Comparison of ENCODE assay signal across 8 cellular contexts in genomic region chr7:50467817-50468610, GRCh38. TPM values are rescaled to one million over a fixed set of nuclear protein-coding genes. Genes with fewer than 3 reads are reported as not detected.
A peak's percentile ranks its signal among the peaks of the same experiment; 100 is the strongest.
DNase-seq lines count a peak whose midpoint lies in the region; ATAC-seq, FAIRE-seq and TF ChIP-seq lines count a peak whose summit lies in the region.

No MANE protein-coding gene starts in this region.

- H3K27ac Mint-ChIP-seq in activated B cell treated with CpG ODN at 0.5 μM for 24 hours, result no peak overlapping the region

- TF ChIP-seq CTCF in A549 (IDR thresholded peaks at IDR 0.05), result peak; percentile 88
- peak; percentile 43 for TF ChIP-seq CTCF in activated B cell treated with CpG ODN at 0.5 μM for 24 hours (IDR thresholded peaks at IDR 0.05)
- peak; percentile 96 for TF ChIP-seq CTCF in bronchial epithelial cell (IDR thresholded peaks at IDR 0.05; ENCODE audit: insufficient read depth, low read length, severe bottlenecking)

- POLR2A ChIA-PET in A549 (lab: Yijun Ruan, JAX), result no interaction called here
- POLR2A ChIA-PET in activated B cell treated with CpG ODN at 0.5 μM for 24 hours (lab: Charles Lee), result no interaction called here

- H3K4me2 ChIP-seq in A549, result peak overlapping the region; percentile 86

- no peaks in the 10 kb centered on the region for H3K9me3 Mint-ChIP-seq in activated B cell treated with CpG ODN at 0.5 μM for 24 hours

- TF ChIP-seq RAD21 in A549 (conservative IDR thresholded peaks at IDR 0.05 in 1 of 2, IDR thresholded peaks at IDR 0.05 in 1 of 2), result peak; percentile 96 to 97

- H3K9me3 ChIP-seq in A549, result no peaks in the 10 kb centered on the region

- H3K27me3 ChIP-seq in bronchial epithelial cell (ENCODE audit: control insufficient read depth, insufficient read depth, low read length), result no peaks in the 10 kb centered on the region

- no peaks in the 10 kb centered on the region for H3K27me3 Mint-ChIP-seq in activated B cell treated with CpG ODN at 0.5 μM for 24 hours

- TF ChIP-seq POLR2A in A549 (IDR thresholded peaks at IDR 0.05; ENCODE audit: low read length), result no peak

- H3K27ac ChIP-seq in A549, result peak overlapping the region; percentile 19 to 67; a peak in 4 of 6 replicates

- no peaks in the 10 kb centered on the region for H3K36me3 ChIP-seq in bronchial epithelial cell (ENCODE audit: control insufficient read depth, insufficient read depth, low read length)

- intact Hi-C loops in activated B cell treated with CpG ODN at 0.5 μM for 24 hours (cut with micrococcal nuclease), result loop anchor here (1.0 to 2.0 kb wide), 6 partner anchors 165 to 694 kb away; no protein-coding TSS in a partner anchor

- DNase-seq in A549 (ENCODE audit: low read depth in 1 of 2, low spot score in 1 of 2) (peak; percentile 60 to 71), NCI-H2171 treated with DMSO at 0.1 percent for 48 hours (lab: John Stamatoyannopoulos, UW) (peak; percentile 41), activated B cell treated with CpG ODN at 0.5 μM for 24 hours (peak; percentile 61), bronchial epithelial cell (ENCODE audit: low read depth) (peak; percentile 54), kidney glomerular epithelial cell (lab: John Stamatoyannopoulos, UW) (peak; percentile 37)
- DNase-seq in stimulated activated CD4-positive, alpha-beta T cell treated with anti-CD3 and anti-CD28 coated beads, Interleukin-2, amount 100 ng/mL, for 4 hours (ENCODE audit: low read depth), result peak; percentile 68

- CTCF ChIA-PET in A549 (lab: Yijun Ruan, JAX), result interaction anchor here (0.6 to 11.4 kb wide), 83 partner anchors 10 to 1945 kb away, joined by 3 to 145 read pairs (median 4); partner anchors contain the start of genes FIGNL1 and ZPBP
- CTCF ChIA-PET in activated B cell treated with CpG ODN at 0.5 μM for 24 hours (lab: Charles Lee), result interaction anchor here (0.7 to 2.7 kb wide), 15 partner anchors 10 to 899 kb away, joined by 3 to 18 read pairs (median 5); partner anchors contain the start of genes FIGNL1 and ZPBP

- H3K36me3 Mint-ChIP-seq in activated B cell treated with CpG ODN at 0.5 μM for 24 hours (ENCODE audit: low read depth), result no peaks in the 10 kb centered on the region

- FAIRE-seq in A549 (lab: Jason Lieb, UNC), result peak; percentile 13
- peak; percentile 55 for FAIRE-seq in bronchial epithelial cell (lab: Jason Lieb, UNC)

- WGBS in A549 (ENCODE audit: missing lambda C conversion rate), result 10% methylated on average over 20 of the region's 30 CpGs

- H3K4me1 ChIP-seq in A549, result 0 out of 3 replicates have a peak, but pooled peaks cover 3% of the 10 kb centered on the region

- H3K4me3 Mint-ChIP-seq in activated B cell treated with CpG ODN at 0.5 μM for 24 hours, result peak overlapping the region; percentile 45

- H3K4me3 ChIP-seq in A549 (no peak overlapping the region; the same call in 2 of the 3 replicates), bronchial epithelial cell (ENCODE audit: low read depth, low read length) (no peak overlapping the region)

- H3K4me1 Mint-ChIP-seq in activated B cell treated with CpG ODN at 0.5 μM for 24 hours, result peaks cover 8% of the 10 kb centered on the region

- no peak for TF ChIP-seq EP300 in A549 (IDR thresholded peaks at IDR 0.05)

- peak; percentile 86 to 94 for ATAC-seq in A549
- ATAC-seq in GM18520 (IDR thresholded peaks at IDR 0.05; ENCODE audit: unreplicated experiment), result peak; percentile 63
- peak; percentile 77 for ATAC-seq in HG03045 (IDR thresholded peaks at IDR 0.05; ENCODE audit: unreplicated experiment)
- peak; percentile 93 for ATAC-seq in activated B cell treated with CpG ODN at 0.5 μM for 24 hours (ENCODE audit: low read depth)

TF ChIP-seq in A549, 52 proteins besides CTCF, POLR2A, EP300 and RAD21 (continues in another document):
- TF ChIP-seq REST (IDR thresholded peaks at IDR 0.05), result no peak
- peak; percentile 97 for TF ChIP-seq SMC3 (IDR thresholded peaks at IDR 0.05)
- TF ChIP-seq EHF (CRISPR knock-in tag; IDR thresholded peaks at IDR 0.05), result no peak
- no peak for TF ChIP-seq NPAS2 (CRISPR knock-in tag; IDR thresholded peaks at IDR 0.05; ENCODE audit: borderline replicate concordance)
- TF ChIP-seq HOXB13 (CRISPR knock-in tag; IDR thresholded peaks at IDR 0.05; ENCODE audit: low read depth), result no peak
- no peak for TF ChIP-seq CBX8 (IDR thresholded peaks at IDR 0.05)
- no peak for TF ChIP-seq ZSCAN20 (CRISPR knock-in tag; IDR thresholded peaks at IDR 0.05)
- no peak for TF ChIP-seq CEBPB (IDR thresholded peaks at IDR 0.05)
- no peak for TF ChIP-seq FOSL2 (IDR thresholded peaks at IDR 0.05)
- no peak for TF ChIP-seq FOSL2 (CRISPR knock-in tag; IDR thresholded peaks at IDR 0.05)
- no peak for TF ChIP-seq NR3C1 (IDR thresholded peaks at IDR 0.05)
- no peak for TF ChIP-seq BHLHE40 (IDR thresholded peaks at IDR 0.05; ENCODE audit: low read depth, low read length)
- no peak for TF ChIP-seq NFE2L2 (conservative IDR thresholded peaks at IDR 0.05; ENCODE audit: low read length)
- TF ChIP-seq MAFK (IDR thresholded peaks at IDR 0.05; ENCODE audit: partially characterized antibody), result no peak
- TF ChIP-seq ZNF302 (CRISPR knock-in tag; IDR thresholded peaks at IDR 0.05), result no peak
- TF ChIP-seq EHMT2 (IDR thresholded peaks at IDR 0.05; ENCODE audit: low read depth), result no peak
- TF ChIP-seq HOXB5 (CRISPR knock-in tag; IDR thresholded peaks at IDR 0.05), result no peak
- TF ChIP-seq, protein P1, sequence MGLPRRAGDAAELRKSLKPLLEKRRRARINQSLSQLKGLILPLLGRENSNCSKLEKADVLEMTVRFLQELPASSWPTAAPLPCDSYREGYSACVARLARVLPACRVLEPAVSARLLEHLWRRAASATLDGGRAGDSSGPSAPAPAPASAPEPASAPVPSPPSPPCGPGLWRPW (IDR thresholded peaks at IDR 0.05), result no peak
- TF ChIP-seq PBX3 (IDR thresholded peaks at IDR 0.05), result no peak
- no peak for TF ChIP-seq RARB (CRISPR knock-in tag; IDR thresholded peaks at IDR 0.05)
- TF ChIP-seq RFX5 (IDR thresholded peaks at IDR 0.05), result no peak
- TF ChIP-seq MYC (IDR thresholded peaks at IDR 0.05; ENCODE audit: borderline replicate concordance, low read length), result peak; percentile 80; the same call in 1 of the 2 replicates
- TF ChIP-seq CBX2 (IDR thresholded peaks at IDR 0.05; ENCODE audit: borderline replicate concordance, low read depth), result no peak
- TF ChIP-seq FOSB (CRISPR knock-in tag; IDR thresholded peaks at IDR 0.05), result no peak
- TF ChIP-seq, protein P2, sequence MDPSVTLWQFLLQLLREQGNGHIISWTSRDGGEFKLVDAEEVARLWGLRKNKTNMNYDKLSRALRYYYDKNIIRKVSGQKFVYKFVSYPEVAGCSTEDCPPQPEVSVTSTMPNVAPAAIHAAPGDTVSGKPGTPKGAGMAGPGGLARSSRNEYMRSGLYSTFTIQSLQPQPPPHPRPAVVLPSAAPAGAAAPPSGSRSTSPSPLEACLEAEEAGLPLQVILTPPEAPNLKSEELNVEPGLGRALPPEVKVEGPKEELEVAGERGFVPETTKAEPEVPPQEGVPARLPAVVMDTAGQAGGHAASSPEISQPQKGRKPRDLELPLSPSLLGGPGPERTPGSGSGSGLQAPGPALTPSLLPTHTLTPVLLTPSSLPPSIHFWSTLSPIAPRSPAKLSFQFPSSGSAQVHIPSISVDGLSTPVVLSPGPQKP (IDR thresholded peaks at IDR 0.05; ENCODE audit: low read depth, low read length), result no peak
- no peak for TF ChIP-seq FOXS1 (CRISPR knock-in tag; IDR thresholded peaks at IDR 0.05)
- no peak for TF ChIP-seq TP53 (CRISPR knock-in tag; IDR thresholded peaks at IDR 0.05)
- no peak for TF ChIP-seq HEYL (CRISPR knock-in tag; IDR thresholded peaks at IDR 0.05)

RNA-seq across cellular contexts. Expression of gene FIGNL1, which starts 17.9 kb away (rescaled TPM):
- polyA plus RNA-seq in A549 (2011; rRNA removed), result 24.7 and 27.9 TPM in 2 replicates
- polyA plus RNA-seq in A549 (2012; cell fraction: cytosol; rRNA removed), result 7.4 and 9.9 TPM in 2 replicates
- 5.3 and 6.5 TPM in 2 replicates for polyA plus RNA-seq in A549 (2012; cell fraction: nucleus; rRNA removed)
- 24.0 to 25.4 TPM (median 25.0 TPM) in 3 replicates for polyA plus RNA-seq in A549 (2017; fragmentation: RNase III; extraction: RNeasy Plus Mini Kit Qiagen cat#74134 plus additional on column Dnase treatment)
- 26.0 and 27.0 TPM in 2 replicates for polyA minus RNA-seq in A549 (2011; rRNA and poly(A)+ RNA removed)
- 13.2 and 15.4 TPM in 2 replicates for total RNA-seq in activated B cell treated with CpG ODN at 0.5 μM for 24 hours
- 12.4 and 18.1 TPM in 2 replicates for total RNA-seq in bronchial epithelial cell

Comparison
In these comparisons a context has a peak if more than half of its experiments do, and no peak if none do; other contexts are left out.
1. CTCF ChIP-seq: peak in every context shown above with its lines; median percentile 96 in bronchial epithelial cell; 88 in A549; 43 in activated B cell treated with CpG ODN at 0.5 μM for 24 hours.